Comparison of ENCODE assay signal across 15 cellular contexts in genomic region chr19:41362143-41362847, GRCh38. TPM values are rescaled to one million over a fixed set of nuclear protein-coding genes. Genes with fewer than 3 reads are reported as not detected.
A peak's percentile ranks its signal among the peaks of the same experiment; 100 is the strongest.
DNase-seq lines count a peak whose midpoint lies in the region; ATAC-seq, FAIRE-seq and TF ChIP-seq lines count a peak whose summit lies in the region.
"Had no signal": no experiment of that assay in that cellular context is flagged by ENCODE, and none has a peak within 500 bp of the region (broad histone marks: within the 10 kb centered on the region; RNA-seq: fewer than 3 reads in every experiment).

No MANE protein-coding gene starts in this region.

- TF ChIP-seq RAD21 in SK-N-SH (IDR thresholded peaks at IDR 0.05; ENCODE audit: low read length), result no peak

- H4K20me1 ChIP-seq in SK-N-SH (ENCODE audit: insufficient read depth) (no peaks in the 10 kb centered on the region), osteoblast (ENCODE audit: insufficient read depth, low read length) (no peaks in the 10 kb centered on the region)

- H3K27me3 ChIP-seq in SK-N-SH (ENCODE audit: insufficient read depth) (no peaks in the 10 kb centered on the region), osteoblast (ENCODE audit: insufficient read depth, low read length) (no peaks in the 10 kb centered on the region)
- H3K27me3 ChIP-seq: brain microvascular endothelial cell had no signal

- peaks cover 7% of the 10 kb centered on the region for H3F3A ChIP-seq in SK-N-SH (replicated peaks; ENCODE audit: insufficient read depth)

- 80% methylated on average over 10 of the region's 10 CpGs for WGBS in SK-N-SH (ENCODE audit: low lambda C conversion rate)

- no peak for ATAC-seq in SK-N-SH treated with all-trans-retinoic acid at 6 μM for 48 hours
- ATAC-seq in GM21367 (IDR thresholded peaks at IDR 0.05; ENCODE audit: unreplicated experiment), result no peak
- no peak for ATAC-seq in HG02840 (IDR thresholded peaks at IDR 0.05; ENCODE audit: low FRiP score, unreplicated experiment)
- ATAC-seq: psoas muscle had no signal

- TF ChIP-seq CTCF in SK-N-SH (IDR thresholded peaks at IDR 0.05), result no peak
- TF ChIP-seq CTCF in osteoblast (IDR thresholded peaks at IDR 0.05; ENCODE audit: extremely low read depth, low read depth, low read length), result no peak

- H3K79me2 ChIP-seq in SK-N-SH (ENCODE audit: insufficient read depth), result peaks cover 33% of the 10 kb centered on the region
- H3K79me2 ChIP-seq in osteoblast (ENCODE audit: insufficient read depth, low read length), result peaks cover 32% of the 10 kb centered on the region

- H3K9me3 ChIP-seq in SK-N-SH (no peaks in the 10 kb centered on the region), osteoblast (ENCODE audit: low read depth, low read length) (no peaks in the 10 kb centered on the region)
- H3K9me3 ChIP-seq: psoas muscle had no signal

- POLR2A ChIA-PET in SK-N-SH (lab: Yijun Ruan, JAX), result no interaction called here

- no peaks in the 10 kb centered on the region for H3K9me2 ChIP-seq in SK-N-SH

- no peak for TF ChIP-seq POLR2A in H54 (IDR thresholded peaks at IDR 0.05; ENCODE audit: low read depth, low read length)

- H2AFZ ChIP-seq in SK-N-SH (ENCODE audit: low read depth) (no peak overlapping the region), osteoblast (ENCODE audit: low read length) (no peak overlapping the region)

- DNase-seq in SK-N-SH (peak; percentile 4), NCI-H774 (lab: John Stamatoyannopoulos, UW) (peak; percentile 24), epithelial cell of prostate (ENCODE audit: low read depth, low spot score) (peak; percentile 77), osteoblast (ENCODE audit: insufficient read length, low spot score, missing footprints) (peak; percentile 14), H54 (ENCODE audit: insufficient read length, low spot score) (no peak)
- DNase-seq: brain microvascular endothelial cell; EL; NCI-H1092 treated with DMSO at 0.1 percent for 48 hours; NK-92 treated with Interleukin-12 subunit alpha and Interleukin-12 subunit beta, amount 100 ng/mL, for 24 hours; stimulated activated CD4-positive, alpha-beta T cell treated with anti-CD3 and anti-CD28 coated beads, Interleukin-4, amount 100 ng/mL, for 24 hours had no signal

- peaks cover 5 to 9% of the 10 kb centered on the region in 2 experiments; a peak in 2 of 4 replicates for H3K4me1 ChIP-seq in SK-N-SH (ENCODE audit: control insufficient read depth in 1 of 2, insufficient read depth in 2 of 2, low read depth in 1 of 2, low read length in 1 of 2)
- peaks cover 10% of the 10 kb centered on the region for H3K4me1 ChIP-seq in osteoblast (ENCODE audit: insufficient read depth, low read length)

- no peak for FAIRE-seq in H54 (lab: Jason Lieb, UNC)
- FAIRE-seq: kidney had no signal

- H3K4me3 ChIP-seq in SK-N-SH (ENCODE audit: low read depth in 2 of 2, low read length in 1 of 2) (no peak overlapping the region), osteoblast (ENCODE audit: insufficient read depth, low read length) (no peak overlapping the region)

- no peak overlapping the region for H3K9ac ChIP-seq in SK-N-SH

- CTCF ChIA-PET in SK-N-SH (lab: Yijun Ruan, JAX), result interaction anchor here (1.8 kb wide), 1 partner anchor 10 kb away, joined by 6 read pairs; no protein-coding TSS in a partner anchor

- no peak for TF ChIP-seq EP300 in SK-N-SH (IDR thresholded peaks at IDR 0.05; ENCODE audit: borderline replicate concordance in 1 of 2, low read depth in 1 of 2, low read length in 1 of 2)

- H3K4me2 ChIP-seq in SK-N-SH (peak overlapping the region; percentile 78), osteoblast (ENCODE audit: insufficient read depth, low read length) (no peak overlapping the region)

- H3K27ac ChIP-seq in SK-N-SH (ENCODE audit: low read depth in 2 of 2, low read length in 1 of 2) (no peak overlapping the region), epithelial cell of prostate (peak overlapping the region; percentile 80), osteoblast (ENCODE audit: low read depth, low read length) (no peak overlapping the region)
- H3K27ac ChIP-seq: brain microvascular endothelial cell, psoas muscle had no signal

- H3K36me3 ChIP-seq in SK-N-SH (replicated peaks in 1 of 2; ENCODE audit: control insufficient read depth in 1 of 2, insufficient read depth in 2 of 2, low read length in 1 of 2) (no peaks in the 10 kb centered on the region), osteoblast (ENCODE audit: insufficient read depth, low read length) (peaks cover 5% of the 10 kb centered on the region)
- H3K36me3 ChIP-seq: brain microvascular endothelial cell had no signal

TF ChIP-seq in SK-N-SH, 30 proteins besides CTCF, POLR2A, EP300 and RAD21 (continues in another document):
- TF ChIP-seq NRF1 (IDR thresholded peaks at IDR 0.05; ENCODE audit: low read depth, low read length), result no peak
- TF ChIP-seq TAF1 (IDR thresholded peaks at IDR 0.05; ENCODE audit: borderline replicate concordance, low read depth, low read length), result no peak
- TF ChIP-seq YY1 (IDR thresholded peaks at IDR 0.05; ENCODE audit: low read depth), result no peak
- TF ChIP-seq RFX5 (IDR thresholded peaks at IDR 0.05; ENCODE audit: low read length), result no peak
- no peak for TF ChIP-seq IRF3 (IDR thresholded peaks at IDR 0.05; ENCODE audit: low read depth, low read length)
- TF ChIP-seq JUND (IDR thresholded peaks at IDR 0.05), result no peak
- no peak for TF ChIP-seq ELF1 (IDR thresholded peaks at IDR 0.05)
- no peak for TF ChIP-seq MXI1 (IDR thresholded peaks at IDR 0.05; ENCODE audit: low read depth, low read length)
- TF ChIP-seq USF2 (IDR thresholded peaks at IDR 0.05; ENCODE audit: borderline replicate concordance, low read depth, low read length), result no peak

TF ChIP-seq in SK-N-SH treated with all-trans-retinoic acid at 6 μM for 48 hours, 23 proteins besides CTCF, POLR2A, EP300 and RAD21 (continues in another document):
- TF ChIP-seq TCF4 (CRISPR knock-in tag; IDR thresholded peaks at IDR 0.05; ENCODE audit: borderline replicate concordance), result no peak
- TF ChIP-seq ZNF565 (CRISPR knock-in tag; conservative IDR thresholded peaks at IDR 0.05; ENCODE audit: low read depth), result no peak
- no peak for TF ChIP-seq OSR1 (CRISPR knock-in tag; IDR thresholded peaks at IDR 0.05)
- no peak for TF ChIP-seq ZNF70 (CRISPR knock-in tag; IDR thresholded peaks at IDR 0.05)
- no peak for TF ChIP-seq ZFP3 (CRISPR knock-in tag; IDR thresholded peaks at IDR 0.05)
- no peak for TF ChIP-seq CREB5 (CRISPR knock-in tag; IDR thresholded peaks at IDR 0.05; ENCODE audit: low read depth)
- TF ChIP-seq ISL1 (CRISPR knock-in tag; IDR thresholded peaks at IDR 0.05), result no peak
- no peak for TF ChIP-seq ZFP30 (CRISPR knock-in tag; IDR thresholded peaks at IDR 0.05)
- no peak for TF ChIP-seq ARNTL (CRISPR knock-in tag; IDR thresholded peaks at IDR 0.05; ENCODE audit: borderline replicate concordance, low read depth)
- TF ChIP-seq SNAI2 (CRISPR knock-in tag; IDR thresholded peaks at IDR 0.05), result no peak
- no peak for TF ChIP-seq GLIS3 (CRISPR knock-in tag; IDR thresholded peaks at IDR 0.05)
- TF ChIP-seq ZC3H10 (CRISPR knock-in tag; IDR thresholded peaks at IDR 0.05), result no peak
- TF ChIP-seq CSRNP3 (CRISPR knock-in tag; IDR thresholded peaks at IDR 0.05), result no peak
- TF ChIP-seq PPARA (CRISPR knock-in tag; IDR thresholded peaks at IDR 0.05; ENCODE audit: borderline replicate concordance), result no peak
- no peak for TF ChIP-seq RARB (CRISPR knock-in tag; IDR thresholded peaks at IDR 0.05)

RNA-seq across cellular contexts. Expression of gene B9D2, which starts 1.7 kb away (rescaled TPM):
- polyA plus RNA-seq in SK-N-SH (2012; rRNA removed), result 9.0 and 13.3 TPM in 2 replicates
- polyA plus RNA-seq in SK-N-SH (2012; cell fraction: cytosol; rRNA removed), result 9.6 and 10.5 TPM in 2 replicates
- 8.1 and 9.0 TPM in 2 replicates for polyA plus RNA-seq in SK-N-SH (2012; cell fraction: nucleus; rRNA removed)
- total RNA-seq in osteoblast, result 5.6 and 6.5 TPM in 2 replicates

RNA-seq across cellular contexts. Expression of gene TGFB1, which starts 8.6 kb away (rescaled TPM):
- 13.5 and 25.5 TPM in 2 replicates for polyA plus RNA-seq in SK-N-SH (2012; rRNA removed)
- 13.0 and 21.4 TPM in 2 replicates for polyA plus RNA-seq in SK-N-SH (2012; cell fraction: cytosol; rRNA removed)
- 75.1 and 149 TPM in 2 replicates for polyA plus RNA-seq in SK-N-SH (2012; cell fraction: nucleus; rRNA removed)
- 17.4 and 21.2 TPM in 2 replicates for total RNA-seq in osteoblast

RNA-seq across cellular contexts. Expression of gene TMEM91, which starts 14.0 kb away (rescaled TPM):
- 5.1 and 5.7 TPM in 2 replicates for polyA plus RNA-seq in SK-N-SH (2012; rRNA removed)
- 0.85 and 1.0 TPM in 2 replicates for polyA plus RNA-seq in SK-N-SH (2012; cell fraction: cytosol; rRNA removed)
- polyA plus RNA-seq in SK-N-SH (2012; cell fraction: nucleus; rRNA removed), result 36.4 and 58.3 TPM in 2 replicates
- 5.9 and 6.2 TPM in 2 replicates for total RNA-seq in osteoblast

RNA-seq across cellular contexts. Expression of gene EXOSC5, which starts 34.9 kb away (rescaled TPM):
- polyA plus RNA-seq in SK-N-SH (2012; rRNA removed), result 71.3 and 74.1 TPM in 2 replicates
- 37.8 and 52.6 TPM in 2 replicates for polyA plus RNA-seq in SK-N-SH (2012; cell fraction: cytosol; rRNA removed)
- polyA plus RNA-seq in SK-N-SH (2012; cell fraction: nucleus; rRNA removed), result 42.1 and 45.3 TPM in 2 replicates
- total RNA-seq in osteoblast, result 13.3 and 14.5 TPM in 2 replicates

RNA-seq across cellular contexts. Expression of gene BCKDHA, which starts 35.3 kb away (rescaled TPM):
- 16.3 and 30.9 TPM in 2 replicates for polyA plus RNA-seq in SK-N-SH (2012; rRNA removed)
- polyA plus RNA-seq in SK-N-SH (2012; cell fraction: cytosol; rRNA removed), result 10.7 and 13.2 TPM in 2 replicates
- polyA plus RNA-seq in SK-N-SH (2012; cell fraction: nucleus; rRNA removed), result 24.9 and 25.6 TPM in 2 replicates
- 33.9 and 37.3 TPM in 2 replicates for total RNA-seq in osteoblast
